Comparison of ENCODE assay signal across 1 cellular context in genomic region chr19:58261600-58261967, GRCh38.
TF ChIP-seq lines count a peak whose summit lies in the region.

No MANE protein-coding gene starts in this region.

TF ChIP-seq in H1, 55 proteins besides CTCF, POLR2A, EP300 and RAD21:
- TF ChIP-seq KDM5A (IDR thresholded peaks at IDR 0.05; ENCODE audit: low read length): no peak
- no peak for TF ChIP-seq BRCA1 (IDR thresholded peaks at IDR 0.05; ENCODE audit: low read depth, low read length)
- TF ChIP-seq CBX5 (IDR thresholded peaks at IDR 0.05; ENCODE audit: low read depth, low read length): 0 out of 2 replicates have a peak, but pooled peaks have one; percentile 5
- peak; percentile 16; the same call in 1 of the 2 replicates for TF ChIP-seq POLR2AphosphoS5 (IDR thresholded peaks at IDR 0.05; ENCODE audit: low read depth, low read length)
- no peak for TF ChIP-seq ZNF274 (IDR thresholded peaks at IDR 0.05; ENCODE audit: borderline replicate concordance, extremely low read depth, low read length)
